18 cellular contexts compared by ENCODE assay signal in genomic region chr10:115278294-115278693, GRCh38.
"Had no signal": no experiment of that assay in that cellular context is flagged by ENCODE, and none has a peak within 500 bp of the region (broad histone marks: within the 10 kb centered on the region; RNA-seq: fewer than 3 reads in every experiment).

No MANE protein-coding gene starts in this region.

- H3K9me3 ChIP-seq: ascending aorta, neutrophil had no signal

- H3K36me3 ChIP-seq: ascending aorta, neutrophil had no signal

- H3K27ac ChIP-seq: ascending aorta, neutrophil, VCaP had no signal

- ATAC-seq: activated naive CD8-positive, alpha-beta T cell treated with anti-CD3 and anti-CD28 coated beads, Interleukin-2, amount 50 U/mL, for 24 hours; activated T-helper 17 cell treated with anti-CD3 and anti-CD28 coated beads, Interleukin-2, amount 50 U/mL, for 72 hours; effector memory CD8-positive, alpha-beta T cell; left ventricle myocardium superior; natural killer cell; stimulated activated effector memory CD8-positive, alpha-beta T cell treated with anti-CD3 and anti-CD28 coated beads, Interleukin-12 subunit alpha, Interleukin-12 subunit beta, amount 100 ng/mL, for 72 hours had no signal

- DNase-seq: activated CD4-positive, alpha-beta T cell treated with anti-CD3 and anti-CD28 coated beads, Interleukin-2, amount 50 U/mL, for 48 hours; activated naive CD4-positive, alpha-beta T cell treated with anti-CD3 and anti-CD28 coated beads for 36 hours; activated naive CD8-positive, alpha-beta T cell treated with anti-CD3 and anti-CD28 coated beads, Interleukin-2, amount 50 U/mL, for 24 hours; dermis blood vessel endothelial cell; effector memory CD8-positive, alpha-beta T cell; head of caudate nucleus; kidney glomerular epithelial cell; left ventricle myocardium superior; mesendoderm; natural killer cell had no signal

- H3K4me1 ChIP-seq: ascending aorta had no signal

- FAIRE-seq: bronchial epithelial cell, frontal cortex, urothelium cell line had no signal

- H3K27me3 ChIP-seq: ascending aorta, neutrophil had no signal

- H3K4me3 ChIP-seq: ascending aorta had no signal
